In genomic region chr5:1212271-1212670, GRCh38 we compare ENCODE assay signal across 32 cellular contexts. TPM values are rescaled to one million over a fixed set of nuclear protein-coding genes. Genes with fewer than 3 reads are reported as not detected.
"Had no signal": no experiment of that assay in that cellular context is flagged by ENCODE, and none has a peak within 500 bp of the region (broad histone marks: within the 10 kb centered on the region; RNA-seq: fewer than 3 reads in every experiment).

No MANE protein-coding gene starts in this region.

- H3K27me3 Mint-ChIP-seq: activated CD4-positive, alpha-beta T cell treated with anti-CD3 and anti-CD28 coated beads, Interleukin-2, amount 10 ng/mL, durations not matched to agents 7 days and 5 days; activated T-helper 17 cell treated with anti-CD3 and anti-CD28 coated beads, Interleukin-2, amount 50 U/mL, for 72 hours had no signal

- H3K4me3 Mint-ChIP-seq: activated CD4-positive, alpha-beta memory T cell treated with anti-CD3 and anti-CD28 coated beads for 36 hours; activated CD4-positive, alpha-beta T cell treated with anti-CD3 and anti-CD28 coated beads, Interleukin-2, amount 10 ng/mL, durations not matched to agents 7 days and 5 days; activated naive CD4-positive, alpha-beta T cell treated with anti-CD3 and anti-CD28 coated beads for 36 hours; activated naive CD8-positive, alpha-beta T cell; activated T-cell treated with anti-CD3 and anti-CD28 coated beads, Interleukin-2, amount 50 U/mL, for 4 hours; activated T-helper 17 cell treated with anti-CD3 and anti-CD28 coated beads, Interleukin-2, amount 50 U/mL, for 72 hours; T-helper 17 cell had no signal

- DNase-seq: activated CD4-positive, alpha-beta memory T cell treated with anti-CD3 and anti-CD28 coated beads for 36 hours; activated CD4-positive, alpha-beta T cell treated with anti-CD3 and anti-CD28 coated beads, Interleukin-2, amount 10 ng/mL, durations not matched to agents 7 days and 5 days; activated CD4-positive, CD25-positive, alpha-beta regulatory T cell; activated CD8-positive, alpha-beta memory T cell treated with anti-CD3 and anti-CD28 coated beads for 24 hours; activated gamma-delta T cell; activated naive CD4-positive, alpha-beta T cell treated with anti-CD3 and anti-CD28 coated beads for 36 hours; activated T-cell treated with anti-CD3 and anti-CD28 coated beads, Interleukin-2, amount 50 U/mL, for 4 hours; anterior cingulate cortex; central memory CD4-positive, alpha-beta T cell; MG63; MV-4-11; NCI-H1105; NCI-H1436; NCI-H1694 treated with DMSO at 0.1 percent for 48 hours; NCI-H2029 treated with DMSO at 0.1 percent for 48 hours; NCI-H345; NCI-H510A; NCI-H526 treated with DMSO at 0.1 percent for 48 hours; NCI-H82; NK-92 treated with Interleukin-12 subunit alpha and Interleukin-12 subunit beta, amount 100 ng/mL, for 24 hours; OCI-M1; RPMI8226; SHP77 treated with DMSO at 0.1 percent for 48 hours; T-helper 9 cell had no signal

- H3K36me3 ChIP-seq: breast epithelium, MG63 had no signal

- ATAC-seq: activated T-cell treated with anti-CD3 and anti-CD28 coated beads, Interleukin-2, amount 50 U/mL, for 4 hours; activated T-helper 17 cell treated with anti-CD3 and anti-CD28 coated beads, Interleukin-2, amount 50 U/mL, for 72 hours; Panc1; T-helper 17 cell had no signal

- H3K4me3 ChIP-seq: breast epithelium, MG63 had no signal

- H3K36me3 Mint-ChIP-seq: activated CD4-positive, alpha-beta memory T cell treated with anti-CD3 and anti-CD28 coated beads for 36 hours had no signal

- H3K4me1 ChIP-seq: breast epithelium had no signal

- H3K4me1 Mint-ChIP-seq: activated CD4-positive, alpha-beta T cell treated with anti-CD3 and anti-CD28 coated beads, Interleukin-2, amount 10 ng/mL, durations not matched to agents 7 days and 5 days; activated T-helper 17 cell treated with anti-CD3 and anti-CD28 coated beads, Interleukin-2, amount 50 U/mL, for 72 hours had no signal

- H3K27ac ChIP-seq: breast epithelium, KMS-11 had no signal

- H3K9me3 Mint-ChIP-seq: activated CD4-positive, alpha-beta memory T cell treated with anti-CD3 and anti-CD28 coated beads for 36 hours; activated naive CD4-positive, alpha-beta T cell treated with anti-CD3 and anti-CD28 coated beads for 36 hours; activated T-cell treated with anti-CD3 and anti-CD28 coated beads, Interleukin-2, amount 50 U/mL, for 4 hours; activated T-helper 17 cell treated with anti-CD3 and anti-CD28 coated beads, Interleukin-2, amount 50 U/mL, for 72 hours had no signal

- H3K27ac Mint-ChIP-seq: activated CD4-positive, alpha-beta memory T cell treated with anti-CD3 and anti-CD28 coated beads for 36 hours; activated CD4-positive, alpha-beta T cell treated with anti-CD3 and anti-CD28 coated beads, Interleukin-2, amount 10 ng/mL, durations not matched to agents 7 days and 5 days; activated naive CD4-positive, alpha-beta T cell treated with anti-CD3 and anti-CD28 coated beads for 36 hours; activated naive CD8-positive, alpha-beta T cell; activated T-helper 17 cell treated with anti-CD3 and anti-CD28 coated beads, Interleukin-2, amount 50 U/mL, for 72 hours; T-helper 17 cell had no signal

RNA-seq across cellular contexts. Expression of gene SLC6A19, which starts 10.9 kb away (rescaled TPM):
- total RNA-seq: activated CD4-positive, alpha-beta memory T cell treated with anti-CD3 and anti-CD28 coated beads for 36 hours; activated CD4-positive, alpha-beta T cell treated with anti-CD3 and anti-CD28 coated beads, Interleukin-2, amount 10 ng/mL, durations not matched to agents 7 days and 5 days; activated naive CD4-positive, alpha-beta T cell treated with anti-CD3 and anti-CD28 coated beads for 36 hours; activated T-helper 17 cell treated with anti-CD3 and anti-CD28 coated beads, Interleukin-2, amount 50 U/mL, for 72 hours; breast epithelium; SK-MEL-5; T-helper 17 cell had no signal

RNA-seq across cellular contexts. Expression of gene SLC6A18, which starts 12.9 kb away (rescaled TPM):
- total RNA-seq: activated CD4-positive, alpha-beta memory T cell treated with anti-CD3 and anti-CD28 coated beads for 36 hours; activated CD4-positive, alpha-beta T cell treated with anti-CD3 and anti-CD28 coated beads, Interleukin-2, amount 10 ng/mL, durations not matched to agents 7 days and 5 days; activated naive CD4-positive, alpha-beta T cell treated with anti-CD3 and anti-CD28 coated beads for 36 hours; activated T-cell treated with anti-CD3 and anti-CD28 coated beads, Interleukin-2, amount 50 U/mL, for 4 hours; activated T-helper 17 cell treated with anti-CD3 and anti-CD28 coated beads, Interleukin-2, amount 50 U/mL, for 72 hours; breast epithelium; SK-MEL-5; T-helper 17 cell had no signal
- polyA plus RNA-seq: adipose tissue had no signal
